In genomic region chr17:79921411-79922160, GRCh38 we compare ENCODE assay signal across 12 cellular contexts.
DNase-seq lines count a peak whose midpoint lies in the region; ATAC-seq and TF ChIP-seq lines count a peak whose summit lies in the region.
"Had no signal": no experiment of that assay in that cellular context is flagged by ENCODE, and none has a peak within 500 bp of the region (broad histone marks: within the 10 kb centered on the region; RNA-seq: fewer than 3 reads in every experiment).

No MANE protein-coding gene starts in this region.

- TF ChIP-seq CTCF in Loucy (conservative IDR thresholded peaks at IDR 0.05; ENCODE audit: low read length), result no peak
- no peak for TF ChIP-seq CTCF in brain (conservative IDR thresholded peaks at IDR 0.05)

- H4K20me1 ChIP-seq in Loucy (ENCODE audit: insufficient read depth, low read length, poor library complexity, severe bottlenecking), result no peaks in the 10 kb centered on the region

- no peak overlapping the region for H2AFZ ChIP-seq in Loucy (ENCODE audit: low read length)

- H3F3A ChIP-seq in Loucy (ENCODE audit: low read depth), result no peaks in the 10 kb centered on the region

- H3K4me1 Mint-ChIP-seq in activated CD8-positive, alpha-beta memory T cell treated with anti-CD3 and anti-CD28 coated beads, Interleukin-2, amount 10 ng/mL, durations not matched to agents 7 days and 5 days, result peaks cover 11% of the 10 kb centered on the region
- peaks cover 47% of the 10 kb centered on the region for H3K4me1 Mint-ChIP-seq in brain
- H3K4me1 Mint-ChIP-seq in stimulated activated effector memory CD8-positive, alpha-beta T cell treated with anti-CD3 and anti-CD28 coated beads, Interleukin-12 subunit alpha, Interleukin-12 subunit beta, amount 100 ng/mL, for 72 hours, result peaks cover 6% of the 10 kb centered on the region

- H3K27me3 ChIP-seq in Loucy (ENCODE audit: insufficient read depth, low read length, poor library complexity, severe bottlenecking), result no peaks in the 10 kb centered on the region

- no peak overlapping the region for H3K9ac ChIP-seq in Loucy (ENCODE audit: low read depth, low read length, poor library complexity, severe bottlenecking)

- no peaks in the 10 kb centered on the region for H3K9me3 Mint-ChIP-seq in activated CD8-positive, alpha-beta memory T cell treated with anti-CD3 and anti-CD28 coated beads, Interleukin-2, amount 10 ng/mL, durations not matched to agents 7 days and 5 days (ENCODE audit: low read depth)
- H3K9me3 Mint-ChIP-seq in brain, result peaks cover 0 to 2% (median 0%) of the 10 kb centered on the region in 5 experiments
- no peaks in the 10 kb centered on the region for H3K9me3 Mint-ChIP-seq in stimulated activated effector memory CD8-positive, alpha-beta T cell treated with anti-CD3 and anti-CD28 coated beads, Interleukin-12 subunit alpha, Interleukin-12 subunit beta, amount 100 ng/mL, for 72 hours

- no peak overlapping the region for H3K4me3 ChIP-seq in Loucy (ENCODE audit: low read length, poor library complexity, severe bottlenecking)

- no peaks in the 10 kb centered on the region for H3K79me2 ChIP-seq in Loucy (ENCODE audit: insufficient read depth, low read length)

- H3K36me3 Mint-ChIP-seq in activated CD8-positive, alpha-beta memory T cell treated with anti-CD3 and anti-CD28 coated beads, Interleukin-2, amount 10 ng/mL, durations not matched to agents 7 days and 5 days, result no peaks in the 10 kb centered on the region
- H3K36me3 Mint-ChIP-seq in brain, result no peaks in the 10 kb centered on the region
- no peaks in the 10 kb centered on the region for H3K36me3 Mint-ChIP-seq in stimulated activated effector memory CD8-positive, alpha-beta T cell treated with anti-CD3 and anti-CD28 coated beads, Interleukin-12 subunit alpha, Interleukin-12 subunit beta, amount 100 ng/mL, for 72 hours

- peak overlapping the region; percentile 75 for H3K27ac Mint-ChIP-seq in activated CD8-positive, alpha-beta memory T cell treated with anti-CD3 and anti-CD28 coated beads, Interleukin-2, amount 10 ng/mL, durations not matched to agents 7 days and 5 days
- H3K27ac Mint-ChIP-seq in brain, result peak overlapping the region in 3 of 5 experiments; percentile 34 to 90 (median 76)
- H3K27ac Mint-ChIP-seq in stimulated activated effector memory CD8-positive, alpha-beta T cell treated with anti-CD3 and anti-CD28 coated beads, Interleukin-12 subunit alpha, Interleukin-12 subunit beta, amount 100 ng/mL, for 72 hours, result no peak overlapping the region

- H3K9me2 ChIP-seq in Loucy (replicated peaks; ENCODE audit: low read depth, low read length), result no peaks in the 10 kb centered on the region

- no peak overlapping the region for H3K4me3 Mint-ChIP-seq in activated CD8-positive, alpha-beta memory T cell treated with anti-CD3 and anti-CD28 coated beads, Interleukin-2, amount 10 ng/mL, durations not matched to agents 7 days and 5 days
- H3K4me3 Mint-ChIP-seq in brain, result peak overlapping the region in 1 of 5 experiments; percentile 63
- peak overlapping the region; percentile 37 for H3K4me3 Mint-ChIP-seq in stimulated activated effector memory CD8-positive, alpha-beta T cell treated with anti-CD3 and anti-CD28 coated beads, Interleukin-12 subunit alpha, Interleukin-12 subunit beta, amount 100 ng/mL, for 72 hours

- H3K36me3 ChIP-seq in Loucy (ENCODE audit: insufficient read depth, low read length), result no peaks in the 10 kb centered on the region

- peak overlapping the region; percentile 27 for H3K4me2 ChIP-seq in Loucy (ENCODE audit: low read depth, low read length, poor library complexity, severe bottlenecking)

- no peaks in the 10 kb centered on the region for H3K27me3 Mint-ChIP-seq in activated CD8-positive, alpha-beta memory T cell treated with anti-CD3 and anti-CD28 coated beads, Interleukin-2, amount 10 ng/mL, durations not matched to agents 7 days and 5 days
- H3K27me3 Mint-ChIP-seq in brain, result peaks cover under 1% of the 10 kb centered on the region

- peak; percentile 66 for ATAC-seq in activated CD8-positive, alpha-beta memory T cell treated with anti-CD3 and anti-CD28 coated beads, Interleukin-2, amount 10 ng/mL, durations not matched to agents 7 days and 5 days
- ATAC-seq in stimulated activated effector memory CD8-positive, alpha-beta T cell treated with anti-CD3 and anti-CD28 coated beads, Interleukin-12 subunit alpha, Interleukin-12 subunit beta, amount 100 ng/mL, for 72 hours, result peak; percentile 42

- no peaks in the 10 kb centered on the region for H3K4me1 ChIP-seq in Loucy (ENCODE audit: insufficient read depth, low read length, poor library complexity, severe bottlenecking)

- H3K9me3 ChIP-seq in Loucy (ENCODE audit: insufficient read depth, low read depth, low read length), result no peaks in the 10 kb centered on the region

- CTCF ChIA-PET in activated CD8-positive, alpha-beta memory T cell treated with anti-CD3 and anti-CD28 coated beads, Interleukin-2, amount 10 ng/mL, durations not matched to agents 7 days and 5 days (lab: Charles Lee), result interaction anchor here (1.4 kb wide), 1 partner anchor 77 kb away, joined by 3 read pairs; no protein-coding TSS in a partner anchor

- DNase-seq in activated CD8-positive, alpha-beta memory T cell treated with anti-CD3 and anti-CD28 coated beads, Interleukin-2, amount 10 ng/mL, durations not matched to agents 7 days and 5 days, result peak; percentile 73
- DNase-seq in activated CD8-positive, alpha-beta memory T cell treated with anti-CD3 and anti-CD28 coated beads, Interleukin-2, amount 50 U/mL, for 4 hours, result no peak
- DNase-seq in stimulated activated effector memory CD8-positive, alpha-beta T cell treated with anti-CD3 and anti-CD28 coated beads, Interleukin-12 subunit alpha, Interleukin-12 subunit beta, amount 100 ng/mL, for 72 hours (ENCODE audit: low spot score in 2 of 2), result no peak
- DNase-seq in NCI-H2081 (lab: John Stamatoyannopoulos, UW), result no peak
- DNase-seq in C1 segment of cervical spinal cord (lab: John Stamatoyannopoulos, UW), result no peak
- no peak for DNase-seq in DMS114 treated with DMSO at 0.1 percent for 48 hours (lab: John Stamatoyannopoulos, UW; ENCODE audit: unreplicated experiment)
- DNase-seq: Karpas-422, NCI-H2029, occipital lobe, SHP77 had no signal
